Comparison of ENCODE assay signal across 31 cellular contexts in the genomic region with DNA sequence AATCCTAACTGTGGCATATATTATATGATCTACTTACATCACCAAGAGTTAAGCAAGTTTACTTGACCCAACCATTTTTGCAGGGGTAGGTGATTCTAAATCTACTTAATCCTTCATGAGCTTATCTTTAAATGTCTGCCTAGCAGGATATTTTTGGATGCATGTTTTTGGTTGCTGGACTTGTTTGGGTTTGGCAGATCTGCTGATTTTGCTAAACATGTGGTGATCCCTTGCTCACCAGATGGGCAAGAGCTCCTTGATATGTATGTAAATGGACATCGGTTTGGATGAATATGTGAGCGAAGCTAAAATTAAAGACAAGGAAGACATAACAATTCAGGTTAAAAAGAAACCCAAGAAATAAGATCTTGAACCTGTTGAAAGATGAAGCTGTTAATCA. TPM values are rescaled to one million over a fixed set of nuclear protein-coding genes. Genes with fewer than 3 reads are reported as not detected.
"Had no signal": no experiment of that assay in that cellular context is flagged by ENCODE, and none has a peak within 500 bp of the region (broad histone marks: within the 10 kb centered on the region; RNA-seq: fewer than 3 reads in every experiment).

No MANE protein-coding gene starts in this region.

- H3K27me3 Mint-ChIP-seq: memory B cell had no signal

- H3K27ac Mint-ChIP-seq: endodermal cell; memory B cell; natural killer cell; stimulated activated effector memory CD8-positive, alpha-beta T cell treated with anti-CD3 and anti-CD28 coated beads, Interleukin-12 subunit alpha, Interleukin-12 subunit beta, amount 100 ng/mL, for 72 hours; type B pancreatic cell had no signal

- DNase-seq: dorsolateral prefrontal cortex; effector CD4-positive, alpha-beta T cell; endodermal cell; foreskin fibroblast; gastrocnemius medialis; head of caudate nucleus; natural killer cell; stimulated activated CD4-positive, alpha-beta T cell treated with anti-CD3 and anti-CD28 coated beads, Interleukin-12 subunit alpha, Interleukin-12 subunit beta, amount 100 ng/mL, for 4 hours; stimulated activated CD4-positive, alpha-beta T cell treated with anti-CD3 and anti-CD28 coated beads, Interleukin-2, amount 100 ng/mL, for 24 hours; stimulated activated CD4-positive, alpha-beta T cell treated with anti-CD3 and anti-CD28 coated beads, Interleukin-4, amount 100 ng/mL, for 24 hours; stimulated activated naive CD4-positive, alpha-beta T cell treated with Interleukin-2 at 50 U/mL for 16 hours; stomach; testis; tibial artery had no signal

- H3K27me3 ChIP-seq: dorsolateral prefrontal cortex, gastrocnemius medialis, neutrophil, right atrium auricular region, stomach, testis, tibial artery had no signal

- H3K27ac ChIP-seq: epithelial cell of prostate, gastrocnemius medialis, neutrophil, prostate gland, right atrium auricular region, stomach, testis, tibial artery had no signal

- H3K9me3 ChIP-seq: gastrocnemius medialis, neutrophil, prostate gland, right atrium auricular region, stomach, testis, tibial artery had no signal

- H3K4me1 ChIP-seq: gastrocnemius medialis, prostate gland, right atrium auricular region, stomach, testis, tibial artery had no signal

- ATAC-seq: esophagus mucosa, gastrocnemius medialis, left lobe of liver, natural killer cell, sciatic nerve had no signal

- H3K36me3 ChIP-seq: gastrocnemius medialis, neutrophil, prostate gland, right atrium auricular region, stomach, tibial artery had no signal

- H3K4me1 Mint-ChIP-seq: memory B cell; natural killer cell; neural crest cell; stimulated activated effector memory CD8-positive, alpha-beta T cell treated with anti-CD3 and anti-CD28 coated beads, Interleukin-12 subunit alpha, Interleukin-12 subunit beta, amount 100 ng/mL, for 72 hours had no signal

- H3K4me3 ChIP-seq: dorsolateral prefrontal cortex, gastrocnemius medialis, lung, prostate gland, right atrium auricular region, smooth muscle cell, stomach, testis, tibial artery had no signal

- H3K9me3 Mint-ChIP-seq: endodermal cell had no signal

- H3K4me2 ChIP-seq: smooth muscle cell had no signal

- FAIRE-seq: colon, keratinocyte had no signal

- H3K4me3 Mint-ChIP-seq: endodermal cell; memory B cell; natural killer cell; neural crest cell; stimulated activated effector memory CD8-positive, alpha-beta T cell treated with anti-CD3 and anti-CD28 coated beads, Interleukin-12 subunit alpha, Interleukin-12 subunit beta, amount 100 ng/mL, for 72 hours; type B pancreatic cell had no signal

- H3K36me3 Mint-ChIP-seq: memory B cell; natural killer cell; stimulated activated effector memory CD8-positive, alpha-beta T cell treated with anti-CD3 and anti-CD28 coated beads, Interleukin-12 subunit alpha, Interleukin-12 subunit beta, amount 100 ng/mL, for 72 hours; type B pancreatic cell had no signal

RNA-seq across cellular contexts. Expression of a gene that starts 36.7 kb away (rescaled TPM):
- total RNA-seq: esophagus mucosa, left lobe of liver, liver, mononuclear cell, natural killer cell had no signal
- polyA plus RNA-seq: keratinocyte had no signal
